In the genomic region with DNA sequence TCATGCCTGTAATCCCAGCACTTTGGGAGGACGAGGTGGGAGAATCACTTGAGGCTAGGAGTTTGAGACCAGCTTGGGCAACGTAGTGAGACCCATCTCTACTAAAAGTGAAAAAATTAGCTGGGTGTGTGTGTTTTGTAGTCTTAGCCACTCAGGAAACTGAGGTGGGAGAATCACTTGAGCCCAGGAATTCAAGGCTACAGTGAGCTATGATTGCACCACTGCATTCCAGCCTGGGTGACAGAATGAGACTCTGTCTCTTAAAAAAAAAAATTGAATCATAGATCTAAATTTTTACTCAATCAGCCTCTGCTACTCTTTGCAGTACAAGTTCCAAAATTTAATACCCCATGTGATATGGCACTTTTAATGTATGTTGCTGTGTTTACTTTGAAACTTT, we compare ENCODE assay signal across 17 cellular contexts.
DNase-seq lines count a peak whose midpoint lies in the region; ATAC-seq, FAIRE-seq and TF ChIP-seq lines count a peak whose summit lies in the region.
"Had no signal": no experiment of that assay in that cellular context is flagged by ENCODE, and none has a peak within 500 bp of the region (broad histone marks: within the 10 kb centered on the region; RNA-seq: fewer than 3 reads in every experiment).

No MANE protein-coding gene starts in this region.

- peak; percentile 10 for ATAC-seq in left lung
- no peak for ATAC-seq in GM18511 (IDR thresholded peaks at IDR 0.05; ENCODE audit: unreplicated experiment)
- ATAC-seq in GM21576 (IDR thresholded peaks at IDR 0.05; ENCODE audit: unreplicated experiment), result no peak

- H3K4me3 ChIP-seq in BLaER1 treated with 17β-estradiol and CSF1 and Interleukin-3, amounts not matched to agents 10 nM and 100 nM, result no peak overlapping the region
- H3K4me3 ChIP-seq in left lung, result no peak overlapping the region
- H3K4me3 ChIP-seq: MG63, Peyer's patch had no signal

- no peak overlapping the region; a peak in 1 of 22 replicates for H3K9ac ChIP-seq in BLaER1 treated with 17β-estradiol and CSF1 and Interleukin-3, amounts not matched to agents 10 nM and 100 nM
- H3K9ac ChIP-seq: SK-N-SH had no signal

- TF ChIP-seq CTCF in left lung (IDR thresholded peaks at IDR 0.05), result no peak

- no peak for FAIRE-seq in RCC 7860 (lab: Jason Lieb, UNC)

- H3K36me3 ChIP-seq in BLaER1 treated with 17β-estradiol and CSF1 and Interleukin-3, amounts not matched to agents 10 nM and 100 nM, result peaks cover 0 to 6% (median 0%) of the 10 kb centered on the region in 11 experiments; a peak in 3 of 22 replicates
- H3K36me3 ChIP-seq in left lung, result no peaks in the 10 kb centered on the region
- H3K36me3 ChIP-seq: MG63, Peyer's patch had no signal

- peaks cover 29 to 75% (median 53%) of the 10 kb centered on the region in 10 experiments for H3K4me1 ChIP-seq in BLaER1 treated with 17β-estradiol and CSF1 and Interleukin-3, amounts not matched to agents 10 nM and 100 nM
- peaks cover 14 to 44% of the 10 kb centered on the region in 2 donors for H3K4me1 ChIP-seq in left lung

- intact Hi-C loops in left lung (cut with DNase I), result no loop called here

- H3K4me2 ChIP-seq in BLaER1 treated with 17β-estradiol and CSF1 and Interleukin-3, amounts not matched to agents 10 nM and 100 nM, result peak overlapping the region in 7 of 11 experiments; percentile 11 to 86 (median 81); a peak in 11 of 22 replicates
- H3K4me2 ChIP-seq: SK-N-SH had no signal

- no peaks in the 10 kb centered on the region for H3K27me3 ChIP-seq in BLaER1 treated with 17β-estradiol and CSF1 and Interleukin-3, amounts not matched to agents 10 nM and 100 nM
- H3K27me3 ChIP-seq in left lung, result no peaks in the 10 kb centered on the region
- H3K27me3 ChIP-seq: MG63, Peyer's patch had no signal

- peaks cover 0 to 27% (median 0%) of the 10 kb centered on the region in 11 experiments; a peak in 8 of 22 replicates for H3K9me3 ChIP-seq in BLaER1 treated with 17β-estradiol and CSF1 and Interleukin-3, amounts not matched to agents 10 nM and 100 nM (replicated peaks in 1 of 11)
- no peaks in the 10 kb centered on the region for H3K9me3 ChIP-seq in left lung
- H3K9me3 ChIP-seq: MG63, Peyer's patch, SK-N-SH had no signal

- H3K27ac ChIP-seq in BLaER1 treated with 17β-estradiol and CSF1 and Interleukin-3, amounts not matched to agents 10 nM and 100 nM, result peak overlapping the region in 5 of 11 experiments; percentile 88 to 98 (median 95); a peak in 8 of 22 replicates
- H3K27ac ChIP-seq in left lung, result peak overlapping the region in 1 of 2 donors; percentile 75
- H3K27ac ChIP-seq: Peyer's patch had no signal

- peak; percentile 25 for DNase-seq in GM03348 (ENCODE audit: low spot score)
- peak; percentile 8 for DNase-seq in astrocyte of the hippocampus (ENCODE audit: low read depth, low spot score)
- DNase-seq in left lung, result no peak
- no peak for DNase-seq in RCC 7860 (ENCODE audit: low spot score)
- no peak for DNase-seq in inferior parietal cortex (ENCODE audit: extremely low spot score)
- DNase-seq: CD4-positive, alpha-beta T cell; GOT3; MG63; NCI-H1092 treated with DMSO at 0.1 percent for 48 hours; NCI-H226; NCI-H524 treated with DMSO at 0.1 percent for 48 hours; Peyer's patch; SHP77; SK-N-SH had no signal

- H4K20me1 ChIP-seq in BLaER1 treated with 17β-estradiol and CSF1 and Interleukin-3, amounts not matched to agents 10 nM and 100 nM, result no peaks in the 10 kb centered on the region

Comparison
In these comparisons a context has a peak if more than half of its experiments do, and no peak if none do; other contexts are left out.
1. DNase-seq: peak in GM03348 (single experiment) and astrocyte of the hippocampus (single experiment); none in left lung (0 of 2), RCC 7860 (single experiment) and inferior parietal cortex (single experiment).